28 cellular contexts compared by ENCODE assay signal in genomic region chr7:65955718-65956117, GRCh38.
"Had no signal": no experiment of that assay in that cellular context is flagged by ENCODE, and none has a peak within 500 bp of the region (broad histone marks: within the 10 kb centered on the region; RNA-seq: fewer than 3 reads in every experiment).

No MANE protein-coding gene starts in this region.

- ATAC-seq: activated naive CD4-positive, alpha-beta T cell treated with anti-CD3 and anti-CD28 coated beads, Interleukin-2, amount 50 U/mL, for 72 hours; activated naive CD8-positive, alpha-beta T cell treated with anti-CD3 and anti-CD28 coated beads, Interleukin-2, amount 50 U/mL, for 24 hours; body of pancreas; T-helper 17 cell had no signal

- H3K9me3 ChIP-seq: ascending aorta, body of pancreas had no signal

- H3K27me3 ChIP-seq: ascending aorta, body of pancreas, cardiac muscle cell had no signal

- H3K9me3 Mint-ChIP-seq: activated CD4-positive, alpha-beta memory T cell treated with anti-CD3 and anti-CD28 coated beads for 36 hours; activated CD4-positive, alpha-beta T cell treated with anti-CD3 and anti-CD28 coated beads, Interleukin-2, amount 10 ng/mL, durations not matched to agents 7 days and 5 days; activated naive CD4-positive, alpha-beta T cell treated with anti-CD3 and anti-CD28 coated beads, Interleukin-2, amount 50 U/mL, for 72 hours; activated naive CD8-positive, alpha-beta T cell treated with anti-CD3 and anti-CD28 coated beads, Interleukin-2, amount 50 U/mL, for 24 hours; activated T-helper 1 cell treated with anti-CD3 and anti-CD28 coated beads, Interleukin-12 subunit alpha, Interleukin-12 subunit beta, Interleukin-2, Interleukin-4 antibody, amounts not matched to agents 30 ng/mL and 10 ng/mL and 1 ng/mL, durations not matched to agents 14 hours and 24 hours and 36 hours had no signal

- H3K4me3 ChIP-seq: ascending aorta, body of pancreas, cardiac muscle cell had no signal

- H3K27me3 Mint-ChIP-seq: activated CD4-positive, alpha-beta memory T cell treated with anti-CD3 and anti-CD28 coated beads for 36 hours; activated CD4-positive, alpha-beta T cell treated with anti-CD3 and anti-CD28 coated beads, Interleukin-2, amount 10 ng/mL, durations not matched to agents 7 days and 5 days; activated naive CD8-positive, alpha-beta T cell treated with anti-CD3 and anti-CD28 coated beads, Interleukin-2, amount 50 U/mL, for 24 hours; T-helper 17 cell had no signal

- H3K27ac ChIP-seq: ascending aorta, body of pancreas, cardiac muscle cell had no signal

- FAIRE-seq: TTC549 had no signal

- H3K4me3 Mint-ChIP-seq: activated CD4-positive, alpha-beta memory T cell treated with anti-CD3 and anti-CD28 coated beads for 36 hours; activated CD4-positive, alpha-beta T cell treated with anti-CD3 and anti-CD28 coated beads, Interleukin-2, amount 10 ng/mL, durations not matched to agents 7 days and 5 days; activated naive CD8-positive, alpha-beta T cell treated with anti-CD3 and anti-CD28 coated beads, Interleukin-2, amount 50 U/mL, for 24 hours; activated T-helper 1 cell treated with anti-CD3 and anti-CD28 coated beads, Interleukin-12 subunit alpha, Interleukin-12 subunit beta, Interleukin-2, Interleukin-4 antibody, amounts not matched to agents 30 ng/mL and 10 ng/mL and 1 ng/mL, durations not matched to agents 14 hours and 24 hours and 36 hours; T-helper 17 cell had no signal

- H3K4me1 ChIP-seq: ascending aorta, body of pancreas had no signal

- H3K27ac Mint-ChIP-seq: activated CD4-positive, alpha-beta memory T cell treated with anti-CD3 and anti-CD28 coated beads for 36 hours; activated CD4-positive, alpha-beta T cell treated with anti-CD3 and anti-CD28 coated beads, Interleukin-2, amount 10 ng/mL, durations not matched to agents 7 days and 5 days; activated naive CD4-positive, alpha-beta T cell treated with anti-CD3 and anti-CD28 coated beads, Interleukin-2, amount 50 U/mL, for 72 hours; activated naive CD8-positive, alpha-beta T cell treated with anti-CD3 and anti-CD28 coated beads, Interleukin-2, amount 50 U/mL, for 24 hours; activated T-helper 1 cell treated with anti-CD3 and anti-CD28 coated beads, Interleukin-12 subunit alpha, Interleukin-12 subunit beta, Interleukin-2, Interleukin-4 antibody, amounts not matched to agents 30 ng/mL and 10 ng/mL and 1 ng/mL, durations not matched to agents 14 hours and 24 hours and 36 hours; T-helper 17 cell had no signal

- H3K4me1 Mint-ChIP-seq: activated CD4-positive, alpha-beta T cell treated with anti-CD3 and anti-CD28 coated beads, Interleukin-2, amount 10 ng/mL, durations not matched to agents 7 days and 5 days; activated naive CD8-positive, alpha-beta T cell treated with anti-CD3 and anti-CD28 coated beads, Interleukin-2, amount 50 U/mL, for 24 hours; T-helper 17 cell had no signal

- DNase-seq: activated CD4-positive, alpha-beta memory T cell treated with anti-CD3 and anti-CD28 coated beads for 36 hours; activated CD4-positive, alpha-beta T cell treated with anti-CD3 and anti-CD28 coated beads, Interleukin-2, amount 10 ng/mL, durations not matched to agents 7 days and 5 days; activated CD4-positive, CD25-positive, alpha-beta regulatory T cell; activated CD8-positive, alpha-beta memory T cell treated with anti-CD3 and anti-CD28 coated beads for 24 hours; activated effector memory CD4-positive, alpha-beta T cell treated with Interleukin-2 at 50 U/mL for 16 hours; activated naive CD4-positive, alpha-beta T cell treated with Interleukin-2 at 50 U/mL for 16 hours; activated naive CD8-positive, alpha-beta T cell treated with anti-CD3 and anti-CD28 coated beads, Interleukin-2, amount 50 U/mL, for 24 hours; amniotic stem cell; body of pancreas; Kasumi-1; KBM-7; NCI-H1092 treated with DMSO at 0.1 percent for 48 hours; NCI-H1417 treated with DMSO at 0.1 percent for 48 hours; NCI-H1694; NCI-H2029; NCI-H2107; NCI-H2171 treated with DMSO at 0.1 percent for 48 hours; NCI-H226; NCI-H526 treated with DMSO at 0.1 percent for 48 hours; NCI-H82; SIG-M5; T-helper 17 cell; T1000 had no signal
